ENCODE assay signal across 7 cellular contexts in genomic region chr12:102120564-102120873, GRCh38. TPM values are rescaled to one million over a fixed set of nuclear protein-coding genes. Genes with fewer than 3 reads are reported as not detected.
A peak's percentile ranks its signal among the peaks of the same experiment; 100 is the strongest.
DNase-seq lines count a peak whose midpoint lies in the region; ATAC-seq and TF ChIP-seq lines count a peak whose summit lies in the region.

No MANE protein-coding gene starts in this region.

- no peak for DNase-seq in GM23248
- DNase-seq in RWPE1 (ENCODE audit: low spot score): peak; percentile 8
- DNase-seq in foreskin fibroblast: no peak
- DNase-seq in NCI-H2171 treated with DMSO at 0.1 percent for 48 hours (lab: John Stamatoyannopoulos, UW): no peak
- no peak for DNase-seq in GDM1 (lab: John Stamatoyannopoulos, UW)

- 5 to 6% methylated on average over 4 of the region's 4 CpGs for WGBS in GM23248 (ENCODE audit: low coverage in 1 of 2, low lambda C conversion rate in 2 of 2, missing lambda C conversion rate in 2 of 2), 2 experiments

- peaks cover 55% of the 10 kb centered on the region for H3K79me2 ChIP-seq in GM23248 (ENCODE audit: insufficient read depth)

- TF ChIP-seq CTCF in RWPE1 (conservative IDR thresholded peaks at IDR 0.05; ENCODE audit: low read depth): no peak
- TF ChIP-seq CTCF in foreskin fibroblast (IDR thresholded peaks at IDR 0.05; ENCODE audit: low read depth, low read length): no peak

- H3K9me2 ChIP-seq in GM23248 (ENCODE audit: insufficient read depth): no peaks in the 10 kb centered on the region

- POLR2A ChIA-PET in RWPE1 (lab: Yijun Ruan, JAX; ENCODE audit: low non-redundant PET): no interaction called here

- no peaks in the 10 kb centered on the region for H3F3A ChIP-seq in GM23248 (ENCODE audit: insufficient read depth)

- H3K9ac ChIP-seq in GM23248 (peak overlapping the region; percentile 96), skeletal muscle satellite cell (ENCODE audit: low read depth, low read length) (peak overlapping the region; percentile 95)

- in situ Hi-C loops in GM23248 (cut with MboI): no loop called here

- H3K27me3 ChIP-seq in GM23248 (replicated peaks; ENCODE audit: insufficient read depth): no peaks in the 10 kb centered on the region
- H3K27me3 ChIP-seq in skeletal muscle satellite cell (ENCODE audit: control insufficient read depth, insufficient read depth, low read length): no peaks in the 10 kb centered on the region

- H3K9me3 ChIP-seq in GM23248 (ENCODE audit: low read depth): no peaks in the 10 kb centered on the region
- no peaks in the 10 kb centered on the region for H3K9me3 ChIP-seq in skeletal muscle satellite cell (replicated peaks; ENCODE audit: low read length)

- no peak for ATAC-seq in GM21576 (IDR thresholded peaks at IDR 0.05; ENCODE audit: unreplicated experiment)

- peak overlapping the region; percentile 99 for H2AFZ ChIP-seq in GM23248

- H3K36me3 ChIP-seq in GM23248 (ENCODE audit: low read depth) (peaks cover 16% of the 10 kb centered on the region), skeletal muscle satellite cell (ENCODE audit: insufficient read depth, low read length) (peaks cover 7% of the 10 kb centered on the region)

- H3K4me2 ChIP-seq in GM23248 (ENCODE audit: unreplicated experiment) (peak overlapping the region; percentile 93), skeletal muscle satellite cell (ENCODE audit: low read length) (peak overlapping the region; percentile 85)

- H3K27ac ChIP-seq in GM23248 (peak overlapping the region; percentile 69), RWPE1 (peak overlapping the region; percentile 86)

- CTCF ChIA-PET in RWPE1 (lab: Yijun Ruan, JAX): interaction anchor here (0.5 kb wide), 1 partner anchor 361 kb away, joined by 3 read pairs; no protein-coding TSS in a partner anchor

- H3K4me1 ChIP-seq in GM23248 (ENCODE audit: insufficient read depth): peaks cover 16% of the 10 kb centered on the region
- peaks cover 13% of the 10 kb centered on the region for H3K4me1 ChIP-seq in skeletal muscle satellite cell (ENCODE audit: control insufficient read depth, insufficient read depth, low read length)

- peak overlapping the region; percentile 97 for H3K4me3 ChIP-seq in GM23248
- H3K4me3 ChIP-seq in foreskin fibroblast (ENCODE audit: low read depth in 1 of 2, low read length in 2 of 2): peak overlapping the region; percentile 83 to 89
- peak overlapping the region; percentile 88 for H3K4me3 ChIP-seq in skeletal muscle satellite cell (ENCODE audit: low read length)

- no peaks in the 10 kb centered on the region for H4K20me1 ChIP-seq in GM23248 (ENCODE audit: insufficient read depth)

RNA-seq across cellular contexts. Expression of gene PARPBP, which starts 0.5 kb away (rescaled TPM):
- total RNA-seq in GM23248 (2014; rRNA removed; shearing (Covaris generic)): 10.1 and 13.4 TPM in 2 replicates
- polyA plus RNA-seq in GM23248 (2016; fragmentation: Nextera tagmentation; extraction: Ambion mirVana): 9.5 and 10.3 TPM in 2 replicates
- total RNA-seq in skeletal muscle satellite cell (2012; rRNA removed): 12.9 and 14.6 TPM in 2 replicates

RNA-seq across cellular contexts. Expression of gene NUP37, which starts 0.6 kb away (rescaled TPM):
- 39.4 and 53.9 TPM in 2 replicates for total RNA-seq in GM23248 (2014; rRNA removed; shearing (Covaris generic))
- 48.5 and 50.7 TPM in 2 replicates for polyA plus RNA-seq in GM23248 (2016; fragmentation: Nextera tagmentation; extraction: Ambion mirVana)
- 30.1 and 40.1 TPM in 2 replicates for total RNA-seq in skeletal muscle satellite cell (2012; rRNA removed)

RNA-seq across cellular contexts. Expression of gene WASHC3, which starts 58.7 kb away (rescaled TPM):
- 98.3 and 103 TPM in 2 replicates for total RNA-seq in GM23248 (2014; rRNA removed; shearing (Covaris generic))
- polyA plus RNA-seq in GM23248 (2016; fragmentation: Nextera tagmentation; extraction: Ambion mirVana): 143 and 150 TPM in 2 replicates
- total RNA-seq in skeletal muscle satellite cell (2012; rRNA removed): 81.4 and 93.9 TPM in 2 replicates
